ENCODE assay signal across 11 cellular contexts in genomic region chr1:16249838-16250241, GRCh38. TPM values are rescaled to one million over a fixed set of nuclear protein-coding genes. Genes with fewer than 3 reads are reported as not detected.
DNase-seq lines count a peak whose midpoint lies in the region; ATAC-seq, FAIRE-seq and TF ChIP-seq lines count a peak whose summit lies in the region.
"Had no signal": no experiment of that assay in that cellular context is flagged by ENCODE, and none has a peak within 500 bp of the region (broad histone marks: within the 10 kb centered on the region; RNA-seq: fewer than 3 reads in every experiment).

No MANE protein-coding gene starts in this region.

- no peaks in the 10 kb centered on the region for H3K27me3 Mint-ChIP-seq in activated T-helper 17 cell treated with anti-CD3 and anti-CD28 coated beads, Interleukin-2, amount 50 U/mL, for 72 hours
- H3K27me3 Mint-ChIP-seq: activated CD8-positive, alpha-beta memory T cell treated with anti-CD3 and anti-CD28 coated beads, Interleukin-2, amount 10 ng/mL, durations not matched to agents 7 days and 5 days had no signal

- FAIRE-seq in kidney (lab: Jason Lieb, UNC): no peak

- TF ChIP-seq CTCF in kidney (IDR thresholded peaks at IDR 0.05; ENCODE audit: borderline replicate concordance, extremely low read depth, insufficient read depth): no peak

- H3K4me1 Mint-ChIP-seq in activated T-helper 17 cell treated with anti-CD3 and anti-CD28 coated beads, Interleukin-2, amount 50 U/mL, for 72 hours: peaks cover 3% of the 10 kb centered on the region

- intact Hi-C loops in kidney (cut with DNase I): loop anchor here (10.0 kb wide), 1 partner anchor 165 kb away; no protein-coding TSS in a partner anchor

- peaks cover 85% of the 10 kb centered on the region for H3K36me3 Mint-ChIP-seq in activated T-helper 17 cell treated with anti-CD3 and anti-CD28 coated beads, Interleukin-2, amount 50 U/mL, for 72 hours (ENCODE audit: low read depth)

- peak overlapping the region in 1 of 2 donors; percentile 39 for H3K27ac ChIP-seq in kidney (ENCODE audit: low read depth in 2 of 2, low read length in 2 of 2)
- peak overlapping the region; percentile 1 for H3K27ac ChIP-seq in temporal lobe (ENCODE audit: low read depth, low read length)

- H3K4me1 ChIP-seq in kidney (ENCODE audit: control insufficient read depth in 1 of 2, insufficient read depth in 1 of 2, low read depth in 1 of 2, low read length in 2 of 2): peaks cover 8 to 13% of the 10 kb centered on the region in 2 donors

- no peak overlapping the region for H3K4me3 Mint-ChIP-seq in activated T-helper 17 cell treated with anti-CD3 and anti-CD28 coated beads, Interleukin-2, amount 50 U/mL, for 72 hours
- H3K4me3 Mint-ChIP-seq: activated CD8-positive, alpha-beta memory T cell treated with anti-CD3 and anti-CD28 coated beads, Interleukin-2, amount 10 ng/mL, durations not matched to agents 7 days and 5 days had no signal

- no peak for ATAC-seq in activated T-helper 17 cell treated with anti-CD3 and anti-CD28 coated beads, Interleukin-2, amount 50 U/mL, for 72 hours (replicated peaks)
- no peak for ATAC-seq in GM21717 (IDR thresholded peaks at IDR 0.05; ENCODE audit: unreplicated experiment)

- H3K9me3 Mint-ChIP-seq in activated T-helper 17 cell treated with anti-CD3 and anti-CD28 coated beads, Interleukin-2, amount 50 U/mL, for 72 hours: no peaks in the 10 kb centered on the region

- no peak overlapping the region for H3K9ac ChIP-seq in kidney (ENCODE audit: low read length in 2 of 2)

- no peak overlapping the region for H3K4me3 ChIP-seq in kidney (ENCODE audit: low read length in 2 of 2)

- peak; percentile 8 to 9 for DNase-seq in NOMO-1 (lab: John Stamatoyannopoulos, UW; ENCODE audit: unreplicated experiment in 2 of 2)
- no peak for DNase-seq in NOMO-1 treated with dmso at 0.1 percent for 144 hours (lab: John Stamatoyannopoulos, UW; ENCODE audit: unreplicated experiment)
- DNase-seq in kidney: peak; percentile 74
- DNase-seq in stimulated activated CD4-positive, alpha-beta T cell treated with anti-CD3 and anti-CD28 coated beads, Interleukin-2, amount 100 ng/mL, for 24 hours: no peak
- no peak for DNase-seq in activated CD4-positive, CD25-positive, alpha-beta regulatory T cell treated with anti-CD3 and anti-CD28 coated beads, Interleukin-2, amount 50 U/mL, for 72 hours
- DNase-seq: activated CD8-positive, alpha-beta memory T cell treated with anti-CD3 and anti-CD28 coated beads, Interleukin-2, amount 10 ng/mL, durations not matched to agents 7 days and 5 days; C1 segment of cervical spinal cord; NCI-H187 had no signal

- peaks cover 20 to 24% of the 10 kb centered on the region in 2 donors for H3K36me3 ChIP-seq in kidney (ENCODE audit: control insufficient read depth in 1 of 2, insufficient read depth in 2 of 2, low read length in 2 of 2)

- H3K27ac Mint-ChIP-seq in activated T-helper 17 cell treated with anti-CD3 and anti-CD28 coated beads, Interleukin-2, amount 50 U/mL, for 72 hours: peak overlapping the region; percentile 45

- no peaks in the 10 kb centered on the region for H3K9me3 ChIP-seq in kidney (ENCODE audit: control insufficient read depth in 1 of 2, low read length in 2 of 2)

RNA-seq across cellular contexts. Expression of gene CPLANE2, which starts 12.9 kb away (rescaled TPM):
- 1 to 10 TPM; 3.1 to 7.5 TPM for total RNA-seq in activated T-helper 17 cell treated with anti-CD3 and anti-CD28 coated beads, Interleukin-2, amount 50 U/mL, for 72 hours
- total RNA-seq in kidney (9.4 TPM), temporal lobe (10.3 TPM)
- polyA plus RNA-seq in kidney (ENCODE audit: insufficient read depth, low read depth, low replicate concordance): 7.9 TPM

RNA-seq across cellular contexts. Expression of gene ARHGEF19, which starts 37.4 kb away (rescaled TPM):
- total RNA-seq in activated T-helper 17 cell treated with anti-CD3 and anti-CD28 coated beads, Interleukin-2, amount 50 U/mL, for 72 hours: 10 to 100 TPM in 1 of 2 donors, 1 to 10 TPM in 1; 7.5 to 10.0 TPM
- total RNA-seq in kidney: 8.2 TPM
- polyA plus RNA-seq in kidney (ENCODE audit: insufficient read depth, low read depth, low replicate concordance): 3.5 TPM
- 0.49 TPM for total RNA-seq in temporal lobe

Comparison
In these comparisons a context has a peak if more than half of its experiments do, and no peak if none do; other contexts are left out.
1. DNase-seq: peak in NOMO-1 (2 of 2) and kidney (single experiment); none in NOMO-1 treated with dmso at 0.1 percent for 144 hours (single experiment), stimulated activated CD4-positive, alpha-beta T cell treated with anti-CD3 and anti-CD28 coated beads, Interleukin-2, amount 100 ng/mL, for 24 hours (0 of 2) and activated CD4-positive, CD25-positive, alpha-beta regulatory T cell treated with anti-CD3 and anti-CD28 coated beads, Interleukin-2, amount 50 U/mL, for 72 hours (single experiment).